17 cellular contexts compared by ENCODE assay signal in the genomic region with DNA sequence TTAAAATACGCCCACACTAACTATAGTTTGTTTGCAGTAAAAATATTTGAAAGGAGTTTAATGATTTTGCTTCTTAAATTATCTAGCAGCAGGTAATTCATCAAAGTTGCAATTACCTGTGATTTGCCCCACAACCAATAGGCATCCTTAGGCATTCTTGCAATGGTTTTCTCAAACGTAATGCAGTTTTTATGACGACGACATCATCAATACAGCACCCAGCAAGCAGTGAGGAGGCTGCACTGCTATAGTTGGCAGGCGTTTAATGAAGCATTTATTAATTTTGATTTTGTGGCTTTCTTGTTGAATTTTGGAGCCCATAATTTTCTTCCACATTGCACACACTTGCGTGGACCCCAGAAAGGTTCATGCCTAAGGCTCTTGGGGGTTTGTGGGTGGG. TPM values are rescaled to one million over a fixed set of nuclear protein-coding genes. Genes with fewer than 3 reads are reported as not detected.
A peak's percentile ranks its signal among the peaks of the same experiment; 100 is the strongest.
DNase-seq lines count a peak whose midpoint lies in the region; ATAC-seq, FAIRE-seq and TF ChIP-seq lines count a peak whose summit lies in the region.
"Had no signal": no experiment of that assay in that cellular context is flagged by ENCODE, and none has a peak within 500 bp of the region (broad histone marks: within the 10 kb centered on the region; RNA-seq: fewer than 3 reads in every experiment).

No MANE protein-coding gene starts in this region.

- H3K27me3 ChIP-seq in HCT116 (ENCODE audit: insufficient read depth, low read length) (no peaks in the 10 kb centered on the region; the same call in 1 of the 2 replicates), PC-9 (ENCODE audit: insufficient read depth, low read depth) (no peaks in the 10 kb centered on the region), endodermal cell (ENCODE audit: control insufficient read depth, insufficient read depth, low read length, poor library complexity, severe bottlenecking) (no peaks in the 10 kb centered on the region)
- H3K27me3 ChIP-seq: BLaER1 had no signal

- H3K79me2 ChIP-seq in HCT116 (ENCODE audit: insufficient read depth, low read length) (no peaks in the 10 kb centered on the region), PC-9 (ENCODE audit: low read depth) (no peaks in the 10 kb centered on the region)

- CTCF ChIA-PET in HCT116 (lab: Charles Lee) (no interaction called here), PC-9 (lab: Charles Lee) (no interaction called here)

- no peak for TF ChIP-seq POLR2A in HCT116 (IDR thresholded peaks at IDR 0.05; ENCODE audit: borderline replicate concordance, extremely low read depth, insufficient read depth, insufficient read length)
- no peak for TF ChIP-seq POLR2A in GM12892 (IDR thresholded peaks at IDR 0.05; ENCODE audit: low read depth, low read length)

- peaks cover 4 to 30% of the 10 kb centered on the region in 2 experiments; a peak in 3 of 4 replicates for H3K4me1 ChIP-seq in HCT116 (ENCODE audit: control insufficient read depth in 1 of 2, insufficient read depth in 2 of 2, low read length in 2 of 2)
- H3K4me1 ChIP-seq in PC-9 (replicated peaks; ENCODE audit: insufficient read depth): peaks cover 28% of the 10 kb centered on the region
- peaks cover 15% of the 10 kb centered on the region for H3K4me1 ChIP-seq in endodermal cell (ENCODE audit: control insufficient read depth, insufficient read depth, low read length)
- H3K4me1 ChIP-seq: BLaER1 had no signal

- H3K9me3 Mint-ChIP-seq in endodermal cell: peaks cover 13% of the 10 kb centered on the region

- RAD21 ChIA-PET in HCT116 (lab: Charles Lee; ENCODE audit: low non-redundant PET in 1 of 2, low total read pairs in 2 of 2, uncharacterized antibody in 2 of 2, unreplicated experiment in 2 of 2): no interaction called here

- H3K4me3 ChIP-seq in HCT116 (replicated peaks in 1 of 2; ENCODE audit: low read depth in 1 of 2, low read length in 2 of 2): no peak overlapping the region
- no peak overlapping the region for H3K4me3 ChIP-seq in PC-9
- H3K4me3 ChIP-seq in endodermal cell (ENCODE audit: low read length): no peak overlapping the region
- H3K4me3 ChIP-seq: BLaER1 had no signal

- DNase-seq in HCT116 (ENCODE audit: low read depth, low spot score): no peak
- DNase-seq in PC-9: no peak
- peak; percentile 3 for DNase-seq in endodermal cell
- DNase-seq in GM12892 (ENCODE audit: insufficient read length): no peak
- DNase-seq in GM10266 (ENCODE audit: extremely low spot score): no peak
- DNase-seq: 8988T; CD4-positive, alpha-beta memory T cell; DMS153; DMS79; GDM1; GOT3 had no signal

- no peak overlapping the region for H3K27ac Mint-ChIP-seq in endodermal cell
- H3K27ac Mint-ChIP-seq: CD4-positive, alpha-beta memory T cell had no signal

- BruUV-seq in HCT116 (replicated peaks; lab: Mats Ljungman, UMichigan) (no TSS peak), PC-9 (replicated peaks; lab: Mats Ljungman, UMichigan) (no TSS peak)

- H3K4me3 Mint-ChIP-seq in endodermal cell: no peak overlapping the region
- H3K4me3 Mint-ChIP-seq: CD14-positive monocyte; CD4-positive, alpha-beta memory T cell had no signal

- H3K9ac ChIP-seq in HCT116 (ENCODE audit: low read length) (no peak overlapping the region), endodermal cell (ENCODE audit: extremely low read depth, low read length, poor library complexity, severe bottlenecking) (no peak overlapping the region)
- H3K9ac ChIP-seq: BLaER1 had no signal

- no peaks in the 10 kb centered on the region; a peak in 1 of 4 replicates for H3K9me3 ChIP-seq in HCT116 (ENCODE audit: control insufficient read depth in 1 of 2, insufficient read depth in 1 of 2, low read depth in 1 of 2, low read length in 2 of 2)
- H3K9me3 ChIP-seq in PC-9 (ENCODE audit: insufficient read depth, low read depth): peaks cover 17% of the 10 kb centered on the region; the same call in 1 of the 2 replicates
- peaks cover 5% of the 10 kb centered on the region for H3K9me3 ChIP-seq in endodermal cell (ENCODE audit: control insufficient read depth, low read length)

- peaks cover 10% of the 10 kb centered on the region for H3K36me3 Mint-ChIP-seq in endodermal cell (ENCODE audit: low read depth)
- H3K36me3 Mint-ChIP-seq: CD14-positive monocyte; CD4-positive, alpha-beta memory T cell had no signal

- peak overlapping the region; percentile 61; the same call in 1 of the 2 replicates for H3K4me2 ChIP-seq in HCT116 (ENCODE audit: low read length)
- H3K4me2 ChIP-seq in PC-9: no peak overlapping the region
- H3K4me2 ChIP-seq: BLaER1 had no signal

- WGBS in endodermal cell (ENCODE audit: insufficient coverage in 1 of 2, insufficient read length in 1 of 2), 2 experiments: 92 to 96% methylated on average over 4 to 5 of the region's 6 CpGs

- H3K27ac ChIP-seq in HCT116 (ENCODE audit: low read depth, low read length): no peak overlapping the region
- peak overlapping the region; percentile 86 for H3K27ac ChIP-seq in PC-9
- H3K27ac ChIP-seq in endodermal cell (ENCODE audit: low read depth, low read length): no peak overlapping the region
- H3K27ac ChIP-seq: BLaER1 had no signal

- TF ChIP-seq CTCF in HCT116 (IDR thresholded peaks at IDR 0.05 in 2 of 3, conservative IDR thresholded peaks at IDR 0.05 in 1 of 3; ENCODE audit: borderline replicate concordance in 1 of 3, insufficient read depth in 1 of 3, low read depth in 2 of 3, low read length in 2 of 3) (no peak), PC-9 (conservative IDR thresholded peaks at IDR 0.05) (no peak), endodermal cell (conservative IDR thresholded peaks at IDR 0.05) (no peak), GM10266 (IDR thresholded peaks at IDR 0.05; ENCODE audit: control insufficient read depth, insufficient read depth, low read depth, missing control alignments) (no peak)

- TF ChIP-seq RAD21 in HCT116 (IDR thresholded peaks at IDR 0.05; ENCODE audit: low read depth): no peak

- intact Hi-C loops in HCT116 (cut with micrococcal nuclease) (no loop called here), PC-9 (cut with micrococcal nuclease; ENCODE audit: unreplicated experiment) (no loop called here)

- H4K20me1 ChIP-seq in HCT116 (ENCODE audit: insufficient read depth) (no peaks in the 10 kb centered on the region), PC-9 (ENCODE audit: insufficient read depth) (no peaks in the 10 kb centered on the region)
- H4K20me1 ChIP-seq: BLaER1 had no signal

- H3K4me1 Mint-ChIP-seq in endodermal cell: peaks cover 28% of the 10 kb centered on the region
- H3K4me1 Mint-ChIP-seq: CD14-positive monocyte; CD4-positive, alpha-beta memory T cell had no signal

- no peaks in the 10 kb centered on the region for H3K9me2 ChIP-seq in HCT116 (ENCODE audit: insufficient read depth)
- H3K9me2 ChIP-seq in PC-9 (ENCODE audit: insufficient read depth): no peaks in the 10 kb centered on the region

- no peak for FAIRE-seq in GM12892 (lab: Jason Lieb, UNC)

- H3K36me3 ChIP-seq in HCT116 (ENCODE audit: control insufficient read depth in 1 of 2, insufficient read depth in 2 of 2, low read length in 2 of 2) (no peaks in the 10 kb centered on the region), PC-9 (ENCODE audit: low read depth) (no peaks in the 10 kb centered on the region), endodermal cell (ENCODE audit: control insufficient read depth, insufficient read depth, low read length) (no peaks in the 10 kb centered on the region)
- H3K36me3 ChIP-seq: BLaER1 had no signal

- H2AFZ ChIP-seq in HCT116 (ENCODE audit: low read depth, low read length, poor library complexity, severe bottlenecking) (no peak overlapping the region), PC-9 (no peak overlapping the region)

- H3K27me3 Mint-ChIP-seq in endodermal cell (ENCODE audit: insufficient read depth): no peaks in the 10 kb centered on the region

- ATAC-seq in HCT116 (no peak), GM21423 (IDR thresholded peaks at IDR 0.05; ENCODE audit: unreplicated experiment) (no peak), GM21526 (IDR thresholded peaks at IDR 0.05; ENCODE audit: low FRiP score, unreplicated experiment) (no peak)

- POLR2A ChIA-PET in HCT116 (lab: Charles Lee) (no interaction called here), PC-9 (lab: Charles Lee; ENCODE audit: unreplicated experiment) (no interaction called here)

- H3F3A ChIP-seq in PC-9 (ENCODE audit: insufficient read depth, low read depth): peaks cover 30% of the 10 kb centered on the region

TF ChIP-seq in HCT116, 20 proteins besides CTCF, POLR2A, EP300 and RAD21:
- TF ChIP-seq EZH2phosphoT487 (IDR thresholded peaks at IDR 0.05; ENCODE audit: borderline replicate concordance): no peak
- TF ChIP-seq SRF (IDR thresholded peaks at IDR 0.05; ENCODE audit: low read depth): no peak
- TF ChIP-seq, protein P1, sequence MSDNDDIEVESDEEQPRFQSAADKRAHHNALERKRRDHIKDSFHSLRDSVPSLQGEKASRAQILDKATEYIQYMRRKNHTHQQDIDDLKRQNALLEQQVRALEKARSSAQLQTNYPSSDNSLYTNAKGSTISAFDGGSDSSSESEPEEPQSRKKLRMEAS (IDR thresholded peaks at IDR 0.05): no peak
- no peak for TF ChIP-seq TCF7L2 (IDR thresholded peaks at IDR 0.05; ENCODE audit: borderline replicate concordance, extremely low read depth, insufficient read depth, insufficient read length)
- TF ChIP-seq, protein P2, sequence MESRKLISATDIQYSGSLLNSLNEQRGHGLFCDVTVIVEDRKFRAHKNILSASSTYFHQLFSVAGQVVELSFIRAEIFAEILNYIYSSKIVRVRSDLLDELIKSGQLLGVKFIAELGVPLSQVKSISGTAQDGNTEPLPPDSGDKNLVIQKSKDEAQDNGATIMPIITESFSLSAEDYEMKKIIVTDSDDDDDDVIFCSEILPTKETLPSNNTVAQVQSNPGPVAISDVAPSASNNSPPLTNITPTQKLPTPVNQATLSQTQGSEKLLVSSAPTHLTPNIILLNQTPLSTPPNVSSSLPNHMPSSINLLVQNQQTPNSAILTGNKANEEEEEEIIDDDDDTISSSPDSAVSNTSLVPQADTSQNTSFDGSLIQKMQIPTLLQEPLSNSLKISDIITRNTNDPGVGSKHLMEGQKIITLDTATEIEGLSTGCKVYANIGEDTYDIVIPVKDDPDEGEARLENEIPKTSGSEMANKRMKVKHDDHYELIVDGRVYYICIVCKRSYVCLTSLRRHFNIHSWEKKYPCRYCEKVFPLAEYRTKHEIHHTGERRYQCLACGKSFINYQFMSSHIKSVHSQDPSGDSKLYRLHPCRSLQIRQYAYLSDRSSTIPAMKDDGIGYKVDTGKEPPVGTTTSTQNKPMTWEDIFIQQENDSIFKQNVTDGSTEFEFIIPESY (IDR thresholded peaks at IDR 0.05; ENCODE audit: extremely low read depth, insufficient replicate concordance, low read length): no peak
- no peak for TF ChIP-seq EGR1 (IDR thresholded peaks at IDR 0.05; ENCODE audit: low read depth)
- no peak for TF ChIP-seq ELF1 (IDR thresholded peaks at IDR 0.05; ENCODE audit: borderline replicate concordance, low read depth)
- TF ChIP-seq SIN3A (IDR thresholded peaks at IDR 0.05; ENCODE audit: low read depth): no peak
- no peak for TF ChIP-seq SP1 (IDR thresholded peaks at IDR 0.05; ENCODE audit: low read depth)

RNA-seq across cellular contexts. Expression of a gene that starts 28.1 kb away (rescaled TPM):
- total RNA-seq in HCT116 (2021; ENCODE audit: unreplicated experiment): not detected
- polyA plus RNA-seq in HCT116 (2012): 0.01 TPM in 1 of 2 replicates, not detected in the other
- total RNA-seq in PC-9 (2021): 2.4 and 3.0 TPM in 2 replicates
- total RNA-seq in endodermal cell: 1 to 10 TPM; 6.4 TPM
- 0.78 TPM for polyA plus RNA-seq in endodermal cell (2013, experiment 1 of 2)
- polyA plus RNA-seq in endodermal cell (2013, experiment 2 of 2): 1.1 TPM
- not detected for polyA plus RNA-seq in GM12892 (2012; ENCODE audit: missing spikeins)
- total RNA-seq: A673; CD4-positive, alpha-beta memory T cell; HT-29 had no signal
- polyA plus RNA-seq: CD14-positive monocyte had no signal
